ENCODE assay signal across 1 cellular context in the genomic region with DNA sequence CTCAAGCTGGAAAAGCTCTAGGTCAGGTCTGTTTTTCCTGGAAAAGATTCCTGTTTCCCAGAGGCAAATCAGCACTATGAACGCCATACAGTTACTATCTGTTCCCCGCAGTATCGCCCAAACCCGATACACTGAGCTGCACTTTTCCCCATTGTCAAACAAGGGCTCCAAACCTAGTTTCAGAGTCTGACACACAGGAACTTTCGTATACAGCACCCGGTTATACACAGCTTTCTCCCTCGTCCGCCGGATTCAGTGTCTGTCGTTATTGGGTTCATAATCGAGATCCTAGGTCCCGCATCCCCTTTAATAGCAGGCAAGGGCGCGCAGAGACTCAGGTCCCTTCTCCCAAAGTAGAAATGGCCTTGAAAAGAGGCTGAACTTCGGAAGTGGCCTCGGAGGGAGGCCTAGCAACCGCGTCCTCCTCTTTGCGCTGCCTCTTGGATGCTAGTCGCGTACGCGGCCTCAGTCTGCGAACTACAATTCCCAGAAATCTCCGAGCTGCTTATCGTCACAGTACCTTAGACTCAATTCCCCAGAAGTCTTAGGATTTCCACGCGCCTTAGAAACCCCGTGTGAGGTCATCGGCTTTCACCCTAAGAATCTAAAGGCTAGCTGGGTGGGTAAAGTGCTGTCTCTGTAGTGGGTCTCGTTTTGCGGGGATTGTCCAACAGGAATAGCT.
TF ChIP-seq lines count a peak whose summit lies in the region.

No MANE protein-coding gene starts in this region.

TF ChIP-seq in H1, 55 proteins besides CTCF, POLR2A, EP300 and RAD21:
- TF ChIP-seq CREB1 (IDR thresholded peaks at IDR 0.05): peak; percentile 83
- no peak for TF ChIP-seq SP2 (IDR thresholded peaks at IDR 0.05; ENCODE audit: low read length)
- peak; percentile 64 for TF ChIP-seq SIX5 (IDR thresholded peaks at IDR 0.05; ENCODE audit: low read depth, low read length)
TF ChIP-seq in H1: peak in this region for 2.
